23 cellular contexts compared by ENCODE assay signal in the genomic region with DNA sequence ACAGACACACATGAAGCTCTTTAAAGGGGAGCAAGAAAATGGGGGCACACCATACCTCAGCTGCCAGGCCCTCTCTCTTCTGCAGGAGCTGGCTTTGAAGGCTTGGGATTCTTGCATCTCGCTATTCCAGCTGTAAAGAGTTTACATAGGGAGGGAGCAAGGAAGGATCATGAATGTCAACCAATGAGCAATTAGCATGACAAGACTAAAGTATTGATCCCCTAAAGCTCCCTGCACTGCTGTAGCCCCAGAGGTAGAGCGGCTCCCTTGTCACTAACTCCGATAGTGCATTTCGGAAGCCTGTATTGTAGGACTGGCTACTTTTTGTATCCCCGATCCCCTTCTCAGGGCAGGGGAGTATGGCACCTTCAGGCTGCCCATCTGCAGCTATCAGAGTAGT.
"Had no signal": no experiment of that assay in that cellular context is flagged by ENCODE, and none has a peak within 500 bp of the region (broad histone marks: within the 10 kb centered on the region; RNA-seq: fewer than 3 reads in every experiment).

No MANE protein-coding gene starts in this region.

- H3K9ac ChIP-seq: neural progenitor cell had no signal

- H3K27me3 ChIP-seq: body of pancreas, cardiac muscle cell, foreskin keratinocyte, left lung, neural progenitor cell, right atrium auricular region, thyroid gland had no signal

- DNase-seq: activated CD4-positive, alpha-beta T cell treated with anti-CD3 and anti-CD28 coated beads, Interleukin-2, amount 10 ng/mL, durations not matched to agents 7 days and 5 days; activated CD4-positive, CD25-positive, alpha-beta regulatory T cell treated with anti-CD3 and anti-CD28 coated beads, Interleukin-2, amount 50 U/mL, for 72 hours; activated CD8-positive, alpha-beta memory T cell treated with anti-CD3 and anti-CD28 coated beads, Interleukin-2, amount 10 ng/mL, durations not matched to agents 7 days and 5 days; activated CD8-positive, alpha-beta T cell treated with anti-CD3 and anti-CD28 coated beads for 36 hours; activated effector memory CD4-positive, alpha-beta T cell treated with anti-CD3 and anti-CD28 coated beads, Interleukin-2, amount 50 U/mL, for 16 hours; activated naive CD4-positive, alpha-beta T cell treated with anti-CD3 and anti-CD28 coated beads, Interleukin-2, amount 10 ng/mL, durations not matched to agents 7 days and 5 days; activated T-cell treated with anti-CD3 and anti-CD28 coated beads for 4 hours; anterior cingulate cortex; body of pancreas; effector CD8-positive, alpha-beta T cell; kidney glomerular epithelial cell; left lung; naive thymus-derived CD8-positive, alpha-beta T cell; stimulated activated CD4-positive, alpha-beta T cell treated with anti-CD3 and anti-CD28 coated beads, Interleukin-12 subunit alpha, Interleukin-12 subunit beta, amount 100 ng/mL, for 4 hours; substantia nigra; T-cell; thyroid gland had no signal

- H3K27ac ChIP-seq: body of pancreas, cardiac muscle cell, foreskin keratinocyte, left lung, neural progenitor cell, right atrium auricular region, thyroid gland, VCaP had no signal

- H3K36me3 ChIP-seq: cardiac muscle cell, left lung, neural progenitor cell, right atrium auricular region, thyroid gland had no signal

- H3K4me1 ChIP-seq: body of pancreas, neural progenitor cell, right atrium auricular region, thyroid gland had no signal

- H3K9me3 ChIP-seq: body of pancreas, left lung, right atrium auricular region, thyroid gland had no signal

- H3K4me2 ChIP-seq: neural progenitor cell had no signal

- H2AFZ ChIP-seq: neural progenitor cell had no signal

- H3K4me3 ChIP-seq: body of pancreas, cardiac muscle cell, left lung, lung, neural progenitor cell, right atrium auricular region, thyroid gland had no signal
